Comparison of ENCODE assay signal across 8 cellular contexts in the genomic region with DNA sequence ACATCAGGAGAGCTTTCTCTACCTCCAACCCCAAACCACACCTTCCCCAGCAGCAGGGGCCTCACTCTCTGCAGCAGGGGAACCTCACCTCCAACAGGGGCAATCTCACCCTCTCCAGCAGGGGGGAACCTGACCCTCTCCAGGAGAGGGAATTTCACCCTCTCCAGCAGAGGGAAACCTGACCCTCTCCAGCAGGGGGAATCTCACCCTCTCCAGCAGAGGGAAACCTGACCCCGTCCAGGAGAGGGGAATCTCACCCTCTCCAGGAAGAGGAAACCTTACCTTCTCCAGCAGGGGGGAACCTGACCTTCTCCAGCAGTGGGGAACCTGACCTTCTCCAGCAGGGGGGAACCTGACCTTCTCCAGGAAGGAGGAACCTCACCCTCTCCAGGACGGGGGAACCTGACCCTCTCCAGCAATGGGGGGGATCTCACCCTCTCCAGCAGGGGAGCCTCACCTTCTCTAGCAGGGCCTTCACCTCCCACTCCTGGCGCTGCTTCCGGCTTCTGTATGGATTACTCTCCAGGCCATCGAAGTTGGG. TPM values are rescaled to one million over a fixed set of nuclear protein-coding genes. Genes with fewer than 3 reads are reported as not detected.
DNase-seq lines count a peak whose midpoint lies in the region; ATAC-seq, FAIRE-seq and TF ChIP-seq lines count a peak whose summit lies in the region.

No MANE protein-coding gene starts in this region.

- no peaks in the 10 kb centered on the region for H3K27me3 ChIP-seq in CD8-positive, alpha-beta memory T cell (ENCODE audit: insufficient read depth, low read length, poor library complexity, severe bottlenecking)
- H3K27me3 ChIP-seq in endothelial cell of umbilical vein (ENCODE audit: control insufficient read depth in 2 of 2, insufficient read depth in 2 of 2, low read length in 2 of 2) = no peaks in the 10 kb centered on the region

- no peak for TF ChIP-seq POLR2A in endothelial cell of umbilical vein (IDR thresholded peaks at IDR 0.05; ENCODE audit: low read depth, low read length)

- no peaks in the 10 kb centered on the region for H3K9me1 ChIP-seq in endothelial cell of umbilical vein (replicated peaks; ENCODE audit: control insufficient read depth, extremely low read depth, insufficient read depth, low read length)

- no peak overlapping the region for H3K4me2 ChIP-seq in endothelial cell of umbilical vein (ENCODE audit: insufficient read depth, low read length)

- peaks cover 8% of the 10 kb centered on the region for H3K79me2 ChIP-seq in endothelial cell of umbilical vein (ENCODE audit: control insufficient read depth, insufficient read depth, low read length)

- FAIRE-seq in RCC 7860 (lab: Jason Lieb, UNC) = no peak
- FAIRE-seq in endothelial cell of umbilical vein (lab: Jason Lieb, UNC) = peak; percentile 24

- peak overlapping the region in 3 of 7 donors; percentile 29 to 98 (median 40) for H3K4me3 Mint-ChIP-seq in CD8-positive, alpha-beta memory T cell
- H3K4me3 Mint-ChIP-seq in activated T-helper 17 cell treated with anti-CD3 and anti-CD28 coated beads, Interleukin-2, amount 50 U/mL, for 72 hours = no peak overlapping the region

- no peak for ATAC-seq in activated T-helper 17 cell treated with anti-CD3 and anti-CD28 coated beads, Interleukin-2, amount 50 U/mL, for 72 hours (replicated peaks)

- H3K4me3 ChIP-seq in CD8-positive, alpha-beta memory T cell (ENCODE audit: low read length) = no peak overlapping the region
- no peak overlapping the region for H3K4me3 ChIP-seq in endothelial cell of umbilical vein (replicated peaks in 1 of 3; ENCODE audit: insufficient read depth in 1 of 3, low read depth in 1 of 3, low read length in 3 of 3)

- dilution Hi-C loops in endothelial cell of umbilical vein (cut with MboI; ENCODE audit: extremely low pct_ligation_motif_present, low sequenced_read_pairs) = no loop called here

- H3K36me3 Mint-ChIP-seq in CD8-positive, alpha-beta memory T cell = peaks cover 0 to 84% (median 12%) of the 10 kb centered on the region in 3 donors
- peaks cover 76% of the 10 kb centered on the region for H3K36me3 Mint-ChIP-seq in activated T-helper 17 cell treated with anti-CD3 and anti-CD28 coated beads, Interleukin-2, amount 50 U/mL, for 72 hours (ENCODE audit: low read depth)

- POLR2A ChIA-PET in CD8-positive, alpha-beta memory T cell (lab: Charles Lee) = no interaction called here
- POLR2A ChIA-PET in endothelial cell of umbilical vein (lab: Charles Lee) = no interaction called here

- H3K27ac Mint-ChIP-seq in CD8-positive, alpha-beta memory T cell = peak overlapping the region in 5 of 8 donors; percentile 43 to 90 (median 70)
- no peak overlapping the region for H3K27ac Mint-ChIP-seq in activated T-helper 17 cell treated with anti-CD3 and anti-CD28 coated beads, Interleukin-2, amount 50 U/mL, for 72 hours

- H3K9ac ChIP-seq in endothelial cell of umbilical vein (replicated peaks; ENCODE audit: extremely low read depth, insufficient read depth, low read length) = no peak overlapping the region

- BruUV-seq in endothelial cell of umbilical vein (replicated peaks; lab: Mats Ljungman, UMichigan) = no TSS peak

- H3K27ac ChIP-seq in CD8-positive, alpha-beta memory T cell (ENCODE audit: low read depth, low read length) = peak overlapping the region; percentile 16
- no peak overlapping the region for H3K27ac ChIP-seq in endothelial cell of umbilical vein (ENCODE audit: insufficient read depth, low read depth, low read length)

- peaks cover 30% of the 10 kb centered on the region for H3K4me1 ChIP-seq in CD8-positive, alpha-beta memory T cell (ENCODE audit: insufficient read depth, low read length)
- H3K4me1 ChIP-seq in endothelial cell of umbilical vein (ENCODE audit: control insufficient read depth, extremely low read depth, insufficient read depth, low read length) = peaks cover 17% of the 10 kb centered on the region

- no peaks in the 10 kb centered on the region for H3K9me3 Mint-ChIP-seq in CD8-positive, alpha-beta memory T cell
- no peaks in the 10 kb centered on the region for H3K9me3 Mint-ChIP-seq in activated T-helper 17 cell treated with anti-CD3 and anti-CD28 coated beads, Interleukin-2, amount 50 U/mL, for 72 hours

- intact Hi-C loops in endothelial cell of umbilical vein (cut with micrococcal nuclease) = loop anchor here (1.0 kb wide), 3 partner anchors 19 to 127 kb away; no protein-coding TSS in a partner anchor

- H2AFZ ChIP-seq in endothelial cell of umbilical vein (ENCODE audit: low read depth, low read length) = no peak overlapping the region

- no peaks in the 10 kb centered on the region for H3K27me3 Mint-ChIP-seq in CD8-positive, alpha-beta memory T cell
- no peaks in the 10 kb centered on the region for H3K27me3 Mint-ChIP-seq in activated T-helper 17 cell treated with anti-CD3 and anti-CD28 coated beads, Interleukin-2, amount 50 U/mL, for 72 hours

- peaks cover 30% of the 10 kb centered on the region for H3K36me3 ChIP-seq in CD8-positive, alpha-beta memory T cell (ENCODE audit: insufficient read depth, low read length)
- H3K36me3 ChIP-seq in endothelial cell of umbilical vein (ENCODE audit: control insufficient read depth in 2 of 2, extremely low read depth in 1 of 2, insufficient read depth in 2 of 2, low read length in 2 of 2) = peaks cover 0 to 33% of the 10 kb centered on the region in 2 experiments

- no peaks in the 10 kb centered on the region for H4K20me1 ChIP-seq in endothelial cell of umbilical vein (replicated peaks; ENCODE audit: control insufficient read depth, extremely low read depth, insufficient read depth, low read length)

- H3K4me1 Mint-ChIP-seq in CD8-positive, alpha-beta memory T cell = peaks cover 36 to 66% (median 49%) of the 10 kb centered on the region in 3 donors
- peaks cover 12% of the 10 kb centered on the region for H3K4me1 Mint-ChIP-seq in activated T-helper 17 cell treated with anti-CD3 and anti-CD28 coated beads, Interleukin-2, amount 50 U/mL, for 72 hours

- DNase-seq in CD8-positive, alpha-beta memory T cell = no peak
- DNase-seq in HCEC 1CT = peak; percentile 42
- peak; percentile 46 for DNase-seq in RCC 7860 (ENCODE audit: low spot score)
- DNase-seq in endothelial cell of umbilical vein (ENCODE audit: low read depth, low spot score) = peak; percentile 64
- DNase-seq in renal cortical epithelial cell (ENCODE audit: low read depth) = peak; percentile 64
- DNase-seq in activated CD8-positive, alpha-beta memory T cell treated with anti-CD3 and anti-CD28 coated beads, Interleukin-2, amount 50 U/mL, for 48 hours = no peak
- DNase-seq in NCI-H345 treated with DMSO at 0.1 percent for 48 hours (lab: John Stamatoyannopoulos, UW; ENCODE audit: unreplicated experiment) = no peak

- no peaks in the 10 kb centered on the region for H3K9me3 ChIP-seq in CD8-positive, alpha-beta memory T cell (ENCODE audit: low read length)
- no peaks in the 10 kb centered on the region for H3K9me3 ChIP-seq in endothelial cell of umbilical vein (replicated peaks; ENCODE audit: control insufficient read depth, insufficient read depth, low read length)

- CTCF ChIA-PET in CD8-positive, alpha-beta memory T cell (lab: Charles Lee) = interaction anchor here (3.8 kb wide), 1 partner anchor 8 kb away, joined by 38 read pairs; the partner anchor contains the start of genes PFDN6 and WDR46
- CTCF ChIA-PET in endothelial cell of umbilical vein (lab: Charles Lee) = interaction anchor here (1.0 to 4.0 kb wide), 3 partner anchors 9 to 19 kb away, joined by 4 to 39 read pairs (median 7); partner anchors contain the start of genes PFDN6, RGL2 and WDR46

- peak; percentile 79 to 90 for TF ChIP-seq CTCF in endothelial cell of umbilical vein (IDR thresholded peaks at IDR 0.05; ENCODE audit: extremely low read depth in 1 of 2, insufficient read depth in 1 of 2, low read depth in 1 of 2, low read length in 2 of 2)

RNA-seq across cellular contexts. Expression of gene B3GALT4, which starts 3.1 kb away (rescaled TPM):
- total RNA-seq in CD8-positive, alpha-beta memory T cell = 1 to 10 TPM; 6.1 to 7.0 TPM
- 35.3 TPM for polyA plus RNA-seq in CD8-positive, alpha-beta memory T cell
- total RNA-seq in endothelial cell of umbilical vein (4.1 and 4.5 TPM in 2 replicates), renal cortical epithelial cell (2.7 and 5.9 TPM in 2 replicates)
- 5.6 and 7.6 TPM in 2 replicates for polyA plus RNA-seq in endothelial cell of umbilical vein
- polyA plus RNA-seq in endothelial cell of umbilical vein (2011; cell fraction: cytosol; rRNA removed) = 2.6 and 4.7 TPM in 2 replicates
- 1.5 and 2.0 TPM in 2 replicates for polyA plus RNA-seq in endothelial cell of umbilical vein (2011; cell fraction: nucleus; rRNA removed)
- 1.3 and 1.5 TPM in 2 replicates for polyA plus RNA-seq in endothelial cell of umbilical vein (2012)
- 4.4 and 5.1 TPM in 2 replicates for polyA minus RNA-seq in endothelial cell of umbilical vein
- 1.8 TPM for polyA minus RNA-seq in endothelial cell of umbilical vein (2011; cell fraction: cytosol; rRNA and poly(A)+ RNA removed)
- polyA minus RNA-seq in endothelial cell of umbilical vein (2011; cell fraction: nucleus; rRNA and poly(A)+ RNA removed) = 3.4 and 4.7 TPM in 2 replicates
- total RNA-seq in activated T-helper 17 cell treated with anti-CD3 and anti-CD28 coated beads, Interleukin-2, amount 50 U/mL, for 72 hours = 1 to 10 TPM; 4.0 to 5.8 TPM

RNA-seq across cellular contexts. Expression of gene RPS18, which starts 8.2 kb away (rescaled TPM):
- 1,000 to 10,000 TPM; 3,797 to 3,852 TPM for total RNA-seq in CD8-positive, alpha-beta memory T cell
- polyA plus RNA-seq in CD8-positive, alpha-beta memory T cell = 7,106 TPM
- total RNA-seq in endothelial cell of umbilical vein = 2,193 and 2,336 TPM in 2 replicates
- polyA plus RNA-seq in endothelial cell of umbilical vein = 4,861 and 5,541 TPM in 2 replicates
- polyA plus RNA-seq in endothelial cell of umbilical vein (2011; cell fraction: cytosol; rRNA removed) = 7,007 and 7,014 TPM in 2 replicates
- 1,795 and 1,961 TPM in 2 replicates for polyA plus RNA-seq in endothelial cell of umbilical vein (2011; cell fraction: nucleus; rRNA removed)
- polyA plus RNA-seq in endothelial cell of umbilical vein (2012) = 4,512 and 4,549 TPM in 2 replicates
- polyA minus RNA-seq in endothelial cell of umbilical vein = 1,989 and 2,282 TPM in 2 replicates
- polyA minus RNA-seq in endothelial cell of umbilical vein (2011; cell fraction: cytosol; rRNA and poly(A)+ RNA removed) = 1,001 TPM
- polyA minus RNA-seq in endothelial cell of umbilical vein (2011; cell fraction: nucleus; rRNA and poly(A)+ RNA removed) = 146 and 178 TPM in 2 replicates
- total RNA-seq in renal cortical epithelial cell = 1,432 and 3,352 TPM in 2 replicates
- 1,000 to 10,000 TPM; 3,349 to 4,633 TPM for total RNA-seq in activated T-helper 17 cell treated with anti-CD3 and anti-CD28 coated beads, Interleukin-2, amount 50 U/mL, for 72 hours

RNA-seq across cellular contexts. Expression of gene VPS52, which starts 8.4 kb away (rescaled TPM):
- 10 to 100 TPM; 57.2 to 58.5 TPM for total RNA-seq in CD8-positive, alpha-beta memory T cell
- 13.4 TPM for polyA plus RNA-seq in CD8-positive, alpha-beta memory T cell
- 43.8 and 49.2 TPM in 2 replicates for total RNA-seq in endothelial cell of umbilical vein
- 112 and 132 TPM in 2 replicates for polyA plus RNA-seq in endothelial cell of umbilical vein
- polyA plus RNA-seq in endothelial cell of umbilical vein (2011; cell fraction: cytosol; rRNA removed) = 46.6 and 50.0 TPM in 2 replicates
- 401 and 420 TPM in 2 replicates for polyA plus RNA-seq in endothelial cell of umbilical vein (2011; cell fraction: nucleus; rRNA removed)
- polyA plus RNA-seq in endothelial cell of umbilical vein (2012) = 25.9 and 35.2 TPM in 2 replicates
- 161 and 169 TPM in 2 replicates for polyA minus RNA-seq in endothelial cell of umbilical vein
- polyA minus RNA-seq in endothelial cell of umbilical vein (2011; cell fraction: cytosol; rRNA and poly(A)+ RNA removed) = 36.9 TPM
- polyA minus RNA-seq in endothelial cell of umbilical vein (2011; cell fraction: nucleus; rRNA and poly(A)+ RNA removed) = 105 and 144 TPM in 2 replicates
- 27.8 and 40.4 TPM in 2 replicates for total RNA-seq in renal cortical epithelial cell
- 10 to 100 TPM; 42.5 to 43.2 TPM for total RNA-seq in activated T-helper 17 cell treated with anti-CD3 and anti-CD28 coated beads, Interleukin-2, amount 50 U/mL, for 72 hours

RNA-seq across cellular contexts. Expression of gene WDR46, which starts 9.0 kb away (rescaled TPM):
- total RNA-seq in CD8-positive, alpha-beta memory T cell = 100 to 1,000 TPM; 112 to 117 TPM
- 76.0 TPM for polyA plus RNA-seq in CD8-positive, alpha-beta memory T cell
- 66.9 and 71.2 TPM in 2 replicates for total RNA-seq in endothelial cell of umbilical vein
- 53.9 and 61.4 TPM in 2 replicates for polyA plus RNA-seq in endothelial cell of umbilical vein
- 48.5 and 53.8 TPM in 2 replicates for polyA plus RNA-seq in endothelial cell of umbilical vein (2011; cell fraction: cytosol; rRNA removed)
- polyA plus RNA-seq in endothelial cell of umbilical vein (2011; cell fraction: nucleus; rRNA removed) = 142 and 147 TPM in 2 replicates
- 45.7 and 54.4 TPM in 2 replicates for polyA plus RNA-seq in endothelial cell of umbilical vein (2012)
- polyA minus RNA-seq in endothelial cell of umbilical vein = 67.6 and 70.8 TPM in 2 replicates
- polyA minus RNA-seq in endothelial cell of umbilical vein (2011; cell fraction: cytosol; rRNA and poly(A)+ RNA removed) = 59.2 TPM
- 36.8 and 37.1 TPM in 2 replicates for polyA minus RNA-seq in endothelial cell of umbilical vein (2011; cell fraction: nucleus; rRNA and poly(A)+ RNA removed)
- 54.6 and 106 TPM in 2 replicates for total RNA-seq in renal cortical epithelial cell
- total RNA-seq in activated T-helper 17 cell treated with anti-CD3 and anti-CD28 coated beads, Interleukin-2, amount 50 U/mL, for 72 hours = 10 to 100 TPM; 51.2 to 98.7 TPM

RNA-seq across cellular contexts. Expression of gene PFDN6, which starts 9.4 kb away (rescaled TPM):
- total RNA-seq in CD8-positive, alpha-beta memory T cell = 100 to 1,000 TPM; 118 to 119 TPM
- polyA plus RNA-seq in CD8-positive, alpha-beta memory T cell = 37.4 TPM
- total RNA-seq in endothelial cell of umbilical vein (52.3 and 63.5 TPM in 2 replicates), renal cortical epithelial cell (30.7 and 41.5 TPM in 2 replicates)
- 27.5 and 31.0 TPM in 2 replicates for polyA plus RNA-seq in endothelial cell of umbilical vein
- 51.3 and 61.3 TPM in 2 replicates for polyA plus RNA-seq in endothelial cell of umbilical vein (2011; cell fraction: cytosol; rRNA removed)
- 35.2 and 48.3 TPM in 2 replicates for polyA plus RNA-seq in endothelial cell of umbilical vein (2011; cell fraction: nucleus; rRNA removed)
- 85.6 and 86.7 TPM in 2 replicates for polyA plus RNA-seq in endothelial cell of umbilical vein (2012)
- 20.6 and 22.2 TPM in 2 replicates for polyA minus RNA-seq in endothelial cell of umbilical vein
- polyA minus RNA-seq in endothelial cell of umbilical vein (2011; cell fraction: cytosol; rRNA and poly(A)+ RNA removed) = 13.7 TPM
- polyA minus RNA-seq in endothelial cell of umbilical vein (2011; cell fraction: nucleus; rRNA and poly(A)+ RNA removed) = 9.4 and 17.9 TPM in 2 replicates
- 10 to 100 TPM; 57.9 to 81.2 TPM for total RNA-seq in activated T-helper 17 cell treated with anti-CD3 and anti-CD28 coated beads, Interleukin-2, amount 50 U/mL, for 72 hours

Comparison
In these comparisons a context has a peak if more than half of its experiments do, and no peak if none do; other contexts are left out.
1. DNase-seq: peak in HCEC 1CT (single experiment), RCC 7860 (single experiment), endothelial cell of umbilical vein (single experiment) and renal cortical epithelial cell (single experiment); none in CD8-positive, alpha-beta memory T cell (0 of 5), activated CD8-positive, alpha-beta memory T cell treated with anti-CD3 and anti-CD28 coated beads, Interleukin-2, amount 50 U/mL, for 48 hours (single experiment) and NCI-H345 treated with DMSO at 0.1 percent for 48 hours (single experiment).